ENCODE assay signal across 18 cellular contexts in genomic region chr11:86737752-86738151, GRCh38.
DNase-seq lines count a peak whose midpoint lies in the region; ATAC-seq, FAIRE-seq and TF ChIP-seq lines count a peak whose summit lies in the region.
"Had no signal": no experiment of that assay in that cellular context is flagged by ENCODE, and none has a peak within 500 bp of the region (broad histone marks: within the 10 kb centered on the region; RNA-seq: fewer than 3 reads in every experiment).

No MANE protein-coding gene starts in this region.

- peak overlapping the region; percentile 70 for H3K27ac ChIP-seq in hepatocyte
- H3K27ac ChIP-seq in smooth muscle cell (ENCODE audit: low read depth) = peak overlapping the region; percentile 3
- peak overlapping the region in 1 of 2 donors; percentile 53 for H3K27ac ChIP-seq in ovary
- H3K27ac ChIP-seq in right cardiac atrium (ENCODE audit: low read length) = no peak overlapping the region
- no peak overlapping the region for H3K27ac ChIP-seq in naive thymus-derived CD4-positive, alpha-beta T cell (ENCODE audit: low read depth, low read length)
- H3K27ac ChIP-seq: Peyer's patch had no signal

- H3K27me3 ChIP-seq in bronchial epithelial cell (ENCODE audit: control insufficient read depth, insufficient read depth, low read length) = no peaks in the 10 kb centered on the region
- no peaks in the 10 kb centered on the region for H3K27me3 ChIP-seq in hepatocyte
- H3K27me3 ChIP-seq in smooth muscle cell (ENCODE audit: low read depth) = no peaks in the 10 kb centered on the region
- H3K27me3 ChIP-seq in ovary = no peaks in the 10 kb centered on the region
- H3K27me3 ChIP-seq in right cardiac atrium (ENCODE audit: control insufficient read depth, insufficient read depth) = no peaks in the 10 kb centered on the region
- no peaks in the 10 kb centered on the region for H3K27me3 ChIP-seq in naive thymus-derived CD4-positive, alpha-beta T cell (ENCODE audit: control insufficient read depth in 2 of 2, insufficient read depth in 2 of 2, low read length in 2 of 2)
- H3K27me3 ChIP-seq: Peyer's patch had no signal

- no peak for TF ChIP-seq EP300 in ovary (IDR thresholded peaks at IDR 0.05)

- H3K4me3 Mint-ChIP-seq in HFFc6 = peak overlapping the region; percentile 23; the same call in 1 of the 2 replicates
- no peak overlapping the region for H3K4me3 Mint-ChIP-seq in naive thymus-derived CD4-positive, alpha-beta T cell
- H3K4me3 Mint-ChIP-seq: activated CD8-positive, alpha-beta T cell treated with anti-CD3 and anti-CD28 coated beads for 36 hours; CD4-positive, CD25-positive, alpha-beta regulatory T cell; central memory CD8-positive, alpha-beta T cell had no signal

- H3K4me2 ChIP-seq in hepatocyte (no peak overlapping the region), smooth muscle cell (no peak overlapping the region)

- no peaks in the 10 kb centered on the region for H3K9me3 ChIP-seq in hepatocyte (ENCODE audit: low read depth)
- no peaks in the 10 kb centered on the region for H3K9me3 ChIP-seq in smooth muscle cell (replicated peaks; ENCODE audit: low read depth)
- H3K9me3 ChIP-seq in ovary = no peaks in the 10 kb centered on the region
- H3K9me3 ChIP-seq in right cardiac atrium (ENCODE audit: control insufficient read depth, low read length) = no peaks in the 10 kb centered on the region
- H3K9me3 ChIP-seq in naive thymus-derived CD4-positive, alpha-beta T cell (ENCODE audit: control insufficient read depth in 2 of 3, low read length in 3 of 3) = no peaks in the 10 kb centered on the region
- H3K9me3 ChIP-seq: Peyer's patch had no signal

- no peak overlapping the region for H3K9ac ChIP-seq in smooth muscle cell (ENCODE audit: low read depth)

- H3K4me1 Mint-ChIP-seq in HFFc6 (ENCODE audit: low read depth) = peaks cover 98% of the 10 kb centered on the region
- no peaks in the 10 kb centered on the region for H3K4me1 Mint-ChIP-seq in naive thymus-derived CD4-positive, alpha-beta T cell
- H3K4me1 Mint-ChIP-seq: CD4-positive, CD25-positive, alpha-beta regulatory T cell; central memory CD8-positive, alpha-beta T cell had no signal

- CTCF ChIA-PET in naive thymus-derived CD4-positive, alpha-beta T cell (lab: Charles Lee) = no interaction called here

- no peak overlapping the region for H2AFZ ChIP-seq in hepatocyte
- no peak overlapping the region for H2AFZ ChIP-seq in smooth muscle cell (ENCODE audit: low read depth)

- no peaks in the 10 kb centered on the region for H3K9me2 ChIP-seq in hepatocyte (replicated peaks; ENCODE audit: insufficient read depth)

- no peaks in the 10 kb centered on the region for H3K9me3 Mint-ChIP-seq in HFFc6
- peaks cover 0 to 2% (median 0%) of the 10 kb centered on the region in 11 donors for H3K9me3 Mint-ChIP-seq in naive thymus-derived CD4-positive, alpha-beta T cell
- H3K9me3 Mint-ChIP-seq: activated CD8-positive, alpha-beta T cell treated with anti-CD3 and anti-CD28 coated beads for 36 hours; central memory CD8-positive, alpha-beta T cell had no signal

- H3K36me3 ChIP-seq in bronchial epithelial cell (ENCODE audit: control insufficient read depth, insufficient read depth, low read length) (no peaks in the 10 kb centered on the region), hepatocyte (replicated peaks; ENCODE audit: insufficient read depth, low read depth) (no peaks in the 10 kb centered on the region), smooth muscle cell (ENCODE audit: low read depth) (no peaks in the 10 kb centered on the region), ovary (no peaks in the 10 kb centered on the region)
- no peaks in the 10 kb centered on the region for H3K36me3 ChIP-seq in naive thymus-derived CD4-positive, alpha-beta T cell (ENCODE audit: control insufficient read depth in 2 of 3, insufficient read depth in 3 of 3, low read length in 3 of 3)
- H3K36me3 ChIP-seq: Peyer's patch had no signal

- H3K36me3 Mint-ChIP-seq in HFFc6 (ENCODE audit: low read depth) = peaks cover 7% of the 10 kb centered on the region; the same call in 1 of the 2 replicates
- no peaks in the 10 kb centered on the region for H3K36me3 Mint-ChIP-seq in naive thymus-derived CD4-positive, alpha-beta T cell
- H3K36me3 Mint-ChIP-seq: CD4-positive, CD25-positive, alpha-beta regulatory T cell had no signal

- peaks cover 4% of the 10 kb centered on the region for H3K27me3 Mint-ChIP-seq in HFFc6 (ENCODE audit: insufficient read depth)
- H3K27me3 Mint-ChIP-seq in naive thymus-derived CD4-positive, alpha-beta T cell = peaks cover 0 to 4% (median 2%) of the 10 kb centered on the region in 5 donors
- H3K27me3 Mint-ChIP-seq: CD4-positive, CD25-positive, alpha-beta regulatory T cell; central memory CD8-positive, alpha-beta T cell had no signal

- intact Hi-C loops in ovary (cut with DNase I) = no loop called here
- intact Hi-C loops in right cardiac atrium (cut with DNase I) = no loop called here
- intact Hi-C loops in naive thymus-derived CD4-positive, alpha-beta T cell (cut with micrococcal nuclease) = no loop called here

- H3K4me1 ChIP-seq in hepatocyte (ENCODE audit: insufficient read depth) (peaks cover 51% of the 10 kb centered on the region), smooth muscle cell (ENCODE audit: low read depth) (peaks cover 26% of the 10 kb centered on the region), ovary (ENCODE audit: insufficient read depth) (peaks cover 29% of the 10 kb centered on the region), right cardiac atrium (ENCODE audit: control insufficient read depth, insufficient read depth, low read length) (peaks cover 18% of the 10 kb centered on the region)
- no peaks in the 10 kb centered on the region for H3K4me1 ChIP-seq in naive thymus-derived CD4-positive, alpha-beta T cell (ENCODE audit: control insufficient read depth in 2 of 2, insufficient read depth in 2 of 2, low read length in 2 of 2)

- no peaks in the 10 kb centered on the region for H4K20me1 ChIP-seq in hepatocyte (ENCODE audit: insufficient read depth, poor library complexity, severe bottlenecking)
- no peaks in the 10 kb centered on the region for H4K20me1 ChIP-seq in smooth muscle cell (ENCODE audit: low read depth)

- TF ChIP-seq POLR2A in ovary (IDR thresholded peaks at IDR 0.05) = no peak

- H3K79me2 ChIP-seq in hepatocyte (no peaks in the 10 kb centered on the region), smooth muscle cell (ENCODE audit: low read depth) (no peaks in the 10 kb centered on the region)

- no peak for TF ChIP-seq CTCF in HFFc6 (IDR thresholded peaks at IDR 0.05)
- no peak for TF ChIP-seq CTCF in bronchial epithelial cell (IDR thresholded peaks at IDR 0.05; ENCODE audit: insufficient read depth, low read length, severe bottlenecking)
- no peak for TF ChIP-seq CTCF in hepatocyte (IDR thresholded peaks at IDR 0.05; ENCODE audit: poor library complexity)
- TF ChIP-seq CTCF in smooth muscle cell (IDR thresholded peaks at IDR 0.05; ENCODE audit: borderline replicate concordance, insufficient read depth, poor library complexity, severe bottlenecking) = no peak
- TF ChIP-seq CTCF in ovary (IDR thresholded peaks at IDR 0.05) = no peak

- no peak for ATAC-seq in right cardiac atrium
- ATAC-seq in naive thymus-derived CD4-positive, alpha-beta T cell = no peak
- ATAC-seq: activated CD8-positive, alpha-beta T cell treated with anti-CD3 and anti-CD28 coated beads for 36 hours had no signal

- H3K4me3 ChIP-seq in bronchial epithelial cell (ENCODE audit: low read depth, low read length) (no peak overlapping the region), hepatocyte (no peak overlapping the region), smooth muscle cell (no peak overlapping the region), ovary (no peak overlapping the region), right cardiac atrium (ENCODE audit: low read length) (no peak overlapping the region)
- H3K4me3 ChIP-seq in naive thymus-derived CD4-positive, alpha-beta T cell (ENCODE audit: low read length) = no peak overlapping the region
- H3K4me3 ChIP-seq: Peyer's patch had no signal

- H3K27ac Mint-ChIP-seq in HFFc6 = peak overlapping the region; percentile 92
- H3K27ac Mint-ChIP-seq in naive thymus-derived CD4-positive, alpha-beta T cell = no peak overlapping the region
- H3K27ac Mint-ChIP-seq: activated CD8-positive, alpha-beta T cell treated with anti-CD3 and anti-CD28 coated beads for 36 hours; CD4-positive, CD25-positive, alpha-beta regulatory T cell had no signal

- no peak for FAIRE-seq in bronchial epithelial cell (lab: Jason Lieb, UNC)
- FAIRE-seq: islet of Langerhans, small intestine had no signal

- POLR2A ChIA-PET in naive thymus-derived CD4-positive, alpha-beta T cell (lab: Charles Lee) = no interaction called here

- peaks cover 25% of the 10 kb centered on the region for H3F3A ChIP-seq in smooth muscle cell (ENCODE audit: low read depth)

- no peak for DNase-seq in HFFc6
- DNase-seq in bronchial epithelial cell (ENCODE audit: low read depth) = peak; percentile 60
- DNase-seq in hepatocyte (ENCODE audit: low spot score) = no peak
- DNase-seq in smooth muscle cell (lab: John Stamatoyannopoulos, UW; ENCODE audit: unreplicated experiment) = no peak
- DNase-seq in ovary = no peak
- no peak for DNase-seq in right cardiac atrium
- DNase-seq in naive thymus-derived CD4-positive, alpha-beta T cell = no peak
- no peak for DNase-seq in H4 (ENCODE audit: low spot score)
- DNase-seq: activated CD8-positive, alpha-beta T cell treated with anti-CD3 and anti-CD28 coated beads for 36 hours; CD4-positive, CD25-positive, alpha-beta regulatory T cell; foreskin melanocyte; H7; NCI-H1092 treated with DMSO at 0.1 percent for 48 hours; Peyer's patch; small intestine; substantia nigra had no signal

Comparison
In these comparisons a context has a peak if more than half of its experiments do, and no peak if none do; other contexts are left out.
1. H3K27ac ChIP-seq: peak in hepatocyte (single experiment) and smooth muscle cell (single experiment); none in right cardiac atrium (single experiment) and naive thymus-derived CD4-positive, alpha-beta T cell (single experiment).